ENCODE assay signal across 13 cellular contexts in the genomic region with DNA sequence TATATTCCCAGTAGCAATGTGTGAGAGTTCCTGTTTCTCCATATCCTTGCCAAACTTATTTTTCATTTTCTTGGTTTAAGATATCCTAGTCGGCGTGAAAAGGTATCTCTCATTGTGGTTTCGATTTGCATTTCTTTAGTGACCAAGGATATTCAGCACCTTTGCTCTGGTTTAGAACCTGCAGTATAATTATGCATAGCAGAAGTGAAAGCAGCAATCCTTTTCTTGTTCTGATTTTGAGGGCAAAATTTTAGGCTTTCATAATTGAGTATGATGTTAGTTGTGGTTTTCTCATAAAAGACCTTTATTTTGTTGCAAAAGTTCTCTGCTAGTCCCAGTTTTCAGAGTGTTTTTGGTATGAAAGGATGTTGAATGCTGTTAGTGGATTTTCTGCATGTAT.
DNase-seq lines count a peak whose midpoint lies in the region; ATAC-seq and TF ChIP-seq lines count a peak whose summit lies in the region.
"Had no signal": no experiment of that assay in that cellular context is flagged by ENCODE, and none has a peak within 500 bp of the region (broad histone marks: within the 10 kb centered on the region; RNA-seq: fewer than 3 reads in every experiment).

No MANE protein-coding gene starts in this region.

- H3K4me1 Mint-ChIP-seq in CD8-positive, alpha-beta T cell (ENCODE audit: low read depth): peaks cover 30% of the 10 kb centered on the region
- H3K4me1 Mint-ChIP-seq: nephron progenitor cell had no signal

- peak overlapping the region; percentile 1 for H3K4me3 ChIP-seq in CD8-positive, alpha-beta T cell (ENCODE audit: low read depth, low read length)
- no peak overlapping the region for H3K4me3 ChIP-seq in hepatocyte
- H3K4me3 ChIP-seq in A673 (ENCODE audit: low read depth, low read length, poor library complexity, severe bottlenecking): no peak overlapping the region
- H3K4me3 ChIP-seq: ascending aorta; BLaER1 treated with 17β-estradiol and CSF1 and Interleukin-3, amounts not matched to agents 10 nM and 100 nM had no signal

- no peaks in the 10 kb centered on the region for H3K9me3 Mint-ChIP-seq in CD8-positive, alpha-beta T cell

- no peaks in the 10 kb centered on the region for H3K9me2 ChIP-seq in hepatocyte (replicated peaks; ENCODE audit: insufficient read depth)

- H3K27me3 ChIP-seq in CD8-positive, alpha-beta T cell (ENCODE audit: insufficient read depth, low read length): no peaks in the 10 kb centered on the region
- H3K27me3 ChIP-seq in hepatocyte (no peaks in the 10 kb centered on the region), foreskin keratinocyte (no peaks in the 10 kb centered on the region), A673 (replicated peaks; ENCODE audit: insufficient read depth, low read depth, low read length, poor library complexity) (no peaks in the 10 kb centered on the region)
- H3K27me3 ChIP-seq: ascending aorta; BLaER1 treated with 17β-estradiol and CSF1 and Interleukin-3, amounts not matched to agents 10 nM and 100 nM had no signal

- H4K20me1 ChIP-seq in hepatocyte (ENCODE audit: insufficient read depth, poor library complexity, severe bottlenecking): no peaks in the 10 kb centered on the region
- H4K20me1 ChIP-seq: BLaER1 treated with 17β-estradiol and CSF1 and Interleukin-3, amounts not matched to agents 10 nM and 100 nM had no signal

- CTCF ChIA-PET in CD8-positive, alpha-beta T cell (lab: Charles Lee): no interaction called here
- CTCF ChIA-PET in A673 (lab: Charles Lee): no interaction called here

- POLR2A ChIA-PET in CD8-positive, alpha-beta T cell (lab: Charles Lee): no interaction called here
- POLR2A ChIA-PET in A673 (lab: Charles Lee; ENCODE audit: low non-redundant PET): no interaction called here

- 91% methylated on average over 3 of the region's 3 CpGs for WGBS in hepatocyte (ENCODE audit: low lambda C conversion rate, missing lambda C conversion rate)

- no peak overlapping the region for H2AFZ ChIP-seq in hepatocyte

- no peaks in the 10 kb centered on the region for H3K27me3 Mint-ChIP-seq in CD8-positive, alpha-beta T cell (ENCODE audit: low read depth)

- no peaks in the 10 kb centered on the region for H3K36me3 ChIP-seq in CD8-positive, alpha-beta T cell (ENCODE audit: insufficient read depth, low read length)
- H3K36me3 ChIP-seq in hepatocyte (replicated peaks; ENCODE audit: insufficient read depth, low read depth): no peaks in the 10 kb centered on the region
- H3K36me3 ChIP-seq in A673 (ENCODE audit: insufficient read depth, low read length, poor library complexity, severe bottlenecking): no peaks in the 10 kb centered on the region
- H3K36me3 ChIP-seq: ascending aorta; BLaER1 treated with 17β-estradiol and CSF1 and Interleukin-3, amounts not matched to agents 10 nM and 100 nM had no signal

- no peaks in the 10 kb centered on the region for H3K79me2 ChIP-seq in hepatocyte

- H3K9me3 ChIP-seq in CD8-positive, alpha-beta T cell (ENCODE audit: low read length): no peaks in the 10 kb centered on the region
- H3K9me3 ChIP-seq in hepatocyte (ENCODE audit: low read depth) (no peaks in the 10 kb centered on the region), A673 (ENCODE audit: low read depth, low read length, poor library complexity, severe bottlenecking) (no peaks in the 10 kb centered on the region)
- H3K9me3 ChIP-seq: ascending aorta had no signal

- peaks cover 16% of the 10 kb centered on the region for H3K4me1 ChIP-seq in CD8-positive, alpha-beta T cell (ENCODE audit: insufficient read depth, low read length)
- H3K4me1 ChIP-seq in hepatocyte (ENCODE audit: insufficient read depth): no peaks in the 10 kb centered on the region
- no peaks in the 10 kb centered on the region for H3K4me1 ChIP-seq in foreskin keratinocyte
- H3K4me1 ChIP-seq in A673 (ENCODE audit: insufficient read depth, low read length, poor library complexity, severe bottlenecking): no peaks in the 10 kb centered on the region
- H3K4me1 ChIP-seq: ascending aorta had no signal

- no peak overlapping the region for H3K4me2 ChIP-seq in hepatocyte

- peak overlapping the region; percentile 32 for H3K27ac Mint-ChIP-seq in CD8-positive, alpha-beta T cell
- H3K27ac Mint-ChIP-seq: nephron progenitor cell had no signal

- TF ChIP-seq CTCF in CD8-positive, alpha-beta T cell (IDR thresholded peaks at IDR 0.05): no peak
- TF ChIP-seq CTCF in hepatocyte (IDR thresholded peaks at IDR 0.05; ENCODE audit: poor library complexity) (no peak), foreskin keratinocyte (conservative IDR thresholded peaks at IDR 0.05) (no peak), A673 (conservative IDR thresholded peaks at IDR 0.05; ENCODE audit: low read depth, low read length) (no peak)

- DNase-seq in CD8-positive, alpha-beta T cell: no peak
- DNase-seq in GM19238 (ENCODE audit: insufficient read length, low spot score) (peak; percentile 5), MV-4-11 (lab: John Stamatoyannopoulos, UW) (peak; percentile 48), hepatocyte (ENCODE audit: low spot score) (no peak), foreskin keratinocyte (no peak), A673 (ENCODE audit: low spot score) (no peak), NCI-H146 treated with DMSO at 0.1 percent for 48 hours (lab: John Stamatoyannopoulos, UW; ENCODE audit: unreplicated experiment) (no peak)
- DNase-seq: nephron progenitor cell; stimulated activated CD4-positive, alpha-beta T cell treated with anti-CD3 and anti-CD28 coated beads, Interleukin-4, amount 100 ng/mL, for 4 hours had no signal

- intact Hi-C loops in CD8-positive, alpha-beta T cell (cut with DNase I, micrococcal nuclease): loop anchor here (2.0 to 5.0 kb wide), 2 partner anchors 45 to 47 kb away; no protein-coding TSS in a partner anchor
- intact Hi-C loops in A673 (cut with micrococcal nuclease; ENCODE audit: unreplicated experiment): loop anchor here (2.0 kb wide), 1 partner anchor 17 kb away; no protein-coding TSS in a partner anchor

- H3K27ac ChIP-seq in CD8-positive, alpha-beta T cell (ENCODE audit: low read depth, low read length): no peak overlapping the region
- H3K27ac ChIP-seq in hepatocyte (no peak overlapping the region), foreskin keratinocyte (no peak overlapping the region), A673 (ENCODE audit: low read depth, low read length, poor library complexity, severe bottlenecking) (no peak overlapping the region)
- H3K27ac ChIP-seq: ascending aorta had no signal

- BruUV-seq in A673 (replicated peaks; lab: Mats Ljungman, UMichigan): no TSS peak

- peak overlapping the region; percentile 74 for H3K4me3 Mint-ChIP-seq in CD8-positive, alpha-beta T cell
- H3K4me3 Mint-ChIP-seq: nephron progenitor cell had no signal

- no peak for ATAC-seq in CD8-positive, alpha-beta T cell
- peak; percentile 95 for ATAC-seq in HG02884 (IDR thresholded peaks at IDR 0.05; ENCODE audit: unreplicated experiment)
- ATAC-seq in foreskin keratinocyte: no peak
- ATAC-seq: HCT116 had no signal

- H3K36me3 Mint-ChIP-seq in CD8-positive, alpha-beta T cell: no peaks in the 10 kb centered on the region

Comparison
In these comparisons a context has a peak if more than half of its experiments do, and no peak if none do; other contexts are left out.
1. DNase-seq: peak in GM19238 (single experiment) and MV-4-11 (single experiment); none in CD8-positive, alpha-beta T cell (0 of 7), hepatocyte (single experiment), foreskin keratinocyte (0 of 2), A673 (single experiment) and NCI-H146 treated with DMSO at 0.1 percent for 48 hours (single experiment).